ENCODE assay signal across 23 cellular contexts in genomic region chr4:172578712-172579111, GRCh38.
"Had no signal": no experiment of that assay in that cellular context is flagged by ENCODE, and none has a peak within 500 bp of the region (broad histone marks: within the 10 kb centered on the region; RNA-seq: fewer than 3 reads in every experiment).

No MANE protein-coding gene starts in this region.

- H3K9me3 ChIP-seq: SJSA1 had no signal

- H3K27me3 ChIP-seq: SJSA1 had no signal

- H3K4me3 ChIP-seq: K562, SJSA1 had no signal

- DNase-seq: activated CD4-positive, alpha-beta memory T cell treated with anti-CD3 and anti-CD28 coated beads for 36 hours; activated CD4-positive, alpha-beta T cell treated with anti-CD3 and anti-CD28 coated beads for 1 hour; activated CD4-positive, alpha-beta T cell treated with anti-CD3 and anti-CD28 coated beads, Interleukin-2, amount 10 ng/mL, durations not matched to agents 7 days and 5 days; activated CD8-positive, alpha-beta memory T cell treated with anti-CD3 and anti-CD28 coated beads for 24 hours; activated effector memory CD4-positive, alpha-beta T cell treated with anti-CD3 and anti-CD28 coated beads, Interleukin-2, amount 50 U/mL, for 16 hours; activated naive CD4-positive, alpha-beta T cell treated with Interleukin-2 at 50 U/mL for 16 hours; activated naive CD8-positive, alpha-beta T cell treated with anti-CD3 and anti-CD28 coated beads, Interleukin-2, amount 50 U/mL, for 24 hours; activated T-cell treated with anti-CD3 and anti-CD28 coated beads, Interleukin-2, amount 50 U/mL, for 4 hours; amygdala; Karpas-422; MM.1S; NCI-H1105 treated with DMSO at 0.1 percent for 48 hours; NCI-H1436 treated with DMSO at 0.1 percent for 48 hours; NCI-H187; NCI-H2081; NCI-H510A treated with DMSO at 0.1 percent for 48 hours; NCI-H69; PC-3; SHP77 had no signal

- H3K4me1 ChIP-seq: SJSA1 had no signal

- H3K27ac ChIP-seq: SJSA1 had no signal

- ATAC-seq: activated naive CD4-positive, alpha-beta T cell treated with anti-CD3 and anti-CD28 coated beads, Interleukin-2, amount 50 U/mL, for 72 hours; activated naive CD8-positive, alpha-beta T cell treated with anti-CD3 and anti-CD28 coated beads, Interleukin-2, amount 50 U/mL, for 24 hours; activated T-cell treated with anti-CD3 and anti-CD28 coated beads, Interleukin-2, amount 50 U/mL, for 4 hours; K562; PC-3; WTC11 had no signal

- H3K36me3 ChIP-seq: SJSA1 had no signal
